Comparison of ENCODE assay signal across 8 cellular contexts in the genomic region with DNA sequence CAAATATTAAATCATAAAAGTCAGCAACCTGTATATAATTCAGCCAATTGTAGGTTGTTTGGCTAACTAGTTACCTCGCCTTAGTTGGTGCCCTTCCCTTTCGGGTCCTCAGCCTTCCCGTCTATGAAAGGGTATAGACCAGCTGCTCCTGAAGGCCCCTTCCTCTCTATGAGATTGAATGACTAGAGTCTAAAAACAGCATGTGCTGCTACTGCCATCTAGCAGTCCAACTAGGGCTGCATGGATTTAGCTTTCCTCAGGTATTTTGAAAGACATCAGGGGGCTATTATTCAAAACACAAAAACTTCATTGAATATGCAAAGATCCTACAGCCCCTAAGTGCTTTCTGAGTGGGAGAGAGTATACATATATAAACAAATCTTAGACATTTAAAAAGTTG. TPM values are rescaled to one million over a fixed set of nuclear protein-coding genes. Genes with fewer than 3 reads are reported as not detected.
A peak's percentile ranks its signal among the peaks of the same experiment; 100 is the strongest.
DNase-seq lines count a peak whose midpoint lies in the region; ATAC-seq and TF ChIP-seq lines count a peak whose summit lies in the region.

No MANE protein-coding gene starts in this region.

- H3K4me3 Mint-ChIP-seq in CD14-positive monocyte, result peak overlapping the region in 1 of 2 donors; percentile 70

- DNase-seq in cardiac muscle cell (ENCODE audit: low read depth in 1 of 2, low spot score in 1 of 2), result peak; percentile 30 to 67
- no peak for DNase-seq in Right ventricle myocardium inferior (ENCODE audit: missing footprints)
- DNase-seq in NCI-H460 (ENCODE audit: extremely low read depth, low read depth), result peak; percentile 16
- peak; percentile 41 to 51 for DNase-seq in dermis microvascular lymphatic vessel endothelial cell (ENCODE audit: low read depth in 2 of 2)
- DNase-seq in transverse colon, result no peak
- no peak for DNase-seq in lower lobe of right lung
- DNase-seq in stimulated activated naive CD4-positive, alpha-beta T cell (lab: John Stamatoyannopoulos, UW), result no peak
- no peak for DNase-seq in CD14-positive monocyte (ENCODE audit: low spot score)

- no peak overlapping the region for H3K4me3 ChIP-seq in cardiac muscle cell
- H3K4me3 ChIP-seq in transverse colon, result no peak overlapping the region
- H3K4me3 ChIP-seq in lower lobe of right lung, result no peak overlapping the region

- H3K27me3 Mint-ChIP-seq in CD14-positive monocyte (ENCODE audit: low read depth in 3 of 3), result peaks cover 96 to 99% (median 97%) of the 10 kb centered on the region in 3 donors

- no peak overlapping the region for H3K27ac Mint-ChIP-seq in CD14-positive monocyte

- peaks cover 3% of the 10 kb centered on the region in 2 donors for H3K36me3 Mint-ChIP-seq in CD14-positive monocyte

- no peaks in the 10 kb centered on the region for H3K4me1 Mint-ChIP-seq in CD14-positive monocyte

- H3K9me3 Mint-ChIP-seq in CD14-positive monocyte, result peaks cover 4 to 24% (median 8%) of the 10 kb centered on the region in 7 donors

- WGBS in transverse colon (ENCODE audit: low coverage in 1 of 2), 2 donors, result 0 to 15% methylated on average over 3 of the region's 3 CpGs

- no peak overlapping the region for H3K27ac ChIP-seq in cardiac muscle cell
- no peak overlapping the region for H3K27ac ChIP-seq in transverse colon
- no peak overlapping the region for H3K27ac ChIP-seq in lower lobe of right lung

- in situ Hi-C loops in transverse colon (cut with MboI; ENCODE audit: low pct_ligation_motif_present in 1 of 4, low pct_unique_long_range_greater_than_20kb in 1 of 4, low sequenced_read_pairs in 3 of 4), result loop anchor here (5.0 to 10.0 kb wide), 2 partner anchors 531 to 534 kb away; no protein-coding TSS in a partner anchor

- no peak for TF ChIP-seq POLR2A in transverse colon (IDR thresholded peaks at IDR 0.05)

- no peak for ATAC-seq in Right ventricle myocardium inferior
- no peak for ATAC-seq in lower lobe of right lung

- no peaks in the 10 kb centered on the region for H3K36me3 ChIP-seq in cardiac muscle cell
- H3K36me3 ChIP-seq in transverse colon, result no peaks in the 10 kb centered on the region
- no peaks in the 10 kb centered on the region for H3K36me3 ChIP-seq in lower lobe of right lung

- peaks cover 6% of the 10 kb centered on the region for H3K4me1 ChIP-seq in cardiac muscle cell (ENCODE audit: low read depth)
- H3K4me1 ChIP-seq in transverse colon, result peaks cover 0 to 4% (median 0%) of the 10 kb centered on the region in 4 donors
- peaks cover 4% of the 10 kb centered on the region for H3K4me1 ChIP-seq in lower lobe of right lung

- H3K27me3 ChIP-seq in cardiac muscle cell, result no peaks in the 10 kb centered on the region
- H3K27me3 ChIP-seq in transverse colon, result peaks cover 5% of the 10 kb centered on the region
- H3K27me3 ChIP-seq in lower lobe of right lung (ENCODE audit: low read depth), result peaks cover 7% of the 10 kb centered on the region

- TF ChIP-seq EP300 in transverse colon (IDR thresholded peaks at IDR 0.05; ENCODE audit: low read depth), result no peak

- H3K9me3 ChIP-seq in cardiac muscle cell (ENCODE audit: low read depth), result no peaks in the 10 kb centered on the region
- no peaks in the 10 kb centered on the region for H3K9me3 ChIP-seq in transverse colon
- no peaks in the 10 kb centered on the region for H3K9me3 ChIP-seq in lower lobe of right lung

- intact Hi-C loops in Right ventricle myocardium inferior (cut with DNase I) (loop anchor here (10.0 kb wide), 1 partner anchor 244 kb away; no protein-coding TSS in a partner anchor), transverse colon (cut with DNase I; ENCODE audit: low total_unique reads) (no loop called here), lower lobe of right lung (cut with DNase I) (no loop called here), CD14-positive monocyte (cut with micrococcal nuclease) (loop anchor here in 1 of 2 donors (2.0 kb wide), 1 partner anchor 532 kb away; no protein-coding TSS in a partner anchor)

- TF ChIP-seq CTCF in cardiac muscle cell (IDR thresholded peaks at IDR 0.05; ENCODE audit: low read depth, low read length), result peak; percentile 59
- peak in 3 of 5 experiments; percentile 14 to 23 (median 21) for TF ChIP-seq CTCF in transverse colon (IDR thresholded peaks at IDR 0.05)
- TF ChIP-seq CTCF in lower lobe of right lung (IDR thresholded peaks at IDR 0.05), result no peak
- TF ChIP-seq CTCF in CD14-positive monocyte (IDR thresholded peaks at IDR 0.05), result no peak

RNA-seq across cellular contexts. Expression of a gene that starts 37.0 kb away (rescaled TPM):
- 68.1 and 87.4 TPM in 2 replicates for total RNA-seq in cardiac muscle cell
- polyA plus RNA-seq in cardiac muscle cell, result 77.8 and 86.3 TPM in 2 replicates
- 35.8 TPM for total RNA-seq in Right ventricle myocardium inferior
- 44.2 and 44.4 TPM in 2 replicates for total RNA-seq in NCI-H460 (2014; rRNA removed; shearing (Covaris generic))
- polyA plus RNA-seq in NCI-H460 (2014; cell fraction: nucleus; rRNA removed), result 20.5 and 33.5 TPM in 2 replicates
- total RNA-seq in dermis microvascular lymphatic vessel endothelial cell, result 40.6 TPM in 2 replicates
- 10 to 100 TPM; 13.5 to 34.6 (median 18.7) TPM for total RNA-seq in transverse colon
- total RNA-seq in lower lobe of right lung, result 26.5 TPM
- 1 to 10 TPM; 1.7 to 2.0 TPM for polyA plus RNA-seq in CD14-positive monocyte

Comparison
In these comparisons a context has a peak if more than half of its experiments do, and no peak if none do; other contexts are left out.
1. DNase-seq: peak in cardiac muscle cell (2 of 2), NCI-H460 (single experiment) and dermis microvascular lymphatic vessel endothelial cell (2 of 2); none in Right ventricle myocardium inferior (single experiment), transverse colon (single experiment), lower lobe of right lung (single experiment), stimulated activated naive CD4-positive, alpha-beta T cell (0 of 6) and CD14-positive monocyte (single experiment).
2. CTCF ChIP-seq: peak in cardiac muscle cell (single experiment) and transverse colon (3 of 5); none in lower lobe of right lung (single experiment) and CD14-positive monocyte (single experiment).